ENCODE assay signal across 1 cellular context in the genomic region with DNA sequence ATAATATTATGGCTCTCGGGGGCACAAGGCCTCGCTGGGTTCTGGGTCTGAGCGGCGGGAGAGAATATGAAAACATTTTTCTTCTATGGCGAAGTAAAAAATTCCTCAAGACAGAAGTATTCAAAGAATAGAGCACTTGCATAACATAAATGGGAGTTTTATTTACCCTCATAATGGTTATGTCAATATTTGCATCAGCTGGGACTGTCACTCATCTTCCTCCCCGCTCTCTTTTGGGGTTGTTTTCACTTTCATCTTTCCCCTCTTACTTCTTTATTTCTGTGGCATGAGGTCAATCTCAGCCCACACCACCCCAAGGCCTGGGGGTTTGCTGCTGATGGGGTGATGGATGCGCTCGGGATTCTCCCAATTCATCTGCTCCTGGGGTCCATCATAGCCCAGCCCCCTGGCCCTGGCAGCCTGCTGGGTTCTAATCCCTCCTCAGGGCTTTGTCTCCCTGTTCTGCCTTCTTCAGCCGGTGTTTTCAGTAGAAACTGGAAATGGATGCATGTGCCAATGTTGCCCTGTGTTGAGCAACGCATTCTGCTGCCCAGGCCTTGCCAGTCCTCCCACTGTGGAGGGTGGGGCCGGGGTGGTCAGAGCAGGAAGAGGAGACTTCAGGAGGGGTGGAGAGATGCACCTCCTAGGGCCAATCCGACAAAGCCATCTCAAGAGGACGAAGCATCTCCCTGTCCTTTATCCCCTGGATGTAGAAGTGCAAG.
TF ChIP-seq lines count a peak whose summit lies in the region.

No MANE protein-coding gene starts in this region.

TF ChIP-seq in GM12878, 131 proteins besides CTCF, POLR2A, EP300 and RAD21:
- TF ChIP-seq NFXL1 (IDR thresholded peaks at IDR 0.05; ENCODE audit: borderline replicate concordance), result no peak
- no peak for TF ChIP-seq HCFC1 (IDR thresholded peaks at IDR 0.05; ENCODE audit: low read length)
- no peak for TF ChIP-seq ZNF24 (IDR thresholded peaks at IDR 0.05)
- TF ChIP-seq, protein P1, sequence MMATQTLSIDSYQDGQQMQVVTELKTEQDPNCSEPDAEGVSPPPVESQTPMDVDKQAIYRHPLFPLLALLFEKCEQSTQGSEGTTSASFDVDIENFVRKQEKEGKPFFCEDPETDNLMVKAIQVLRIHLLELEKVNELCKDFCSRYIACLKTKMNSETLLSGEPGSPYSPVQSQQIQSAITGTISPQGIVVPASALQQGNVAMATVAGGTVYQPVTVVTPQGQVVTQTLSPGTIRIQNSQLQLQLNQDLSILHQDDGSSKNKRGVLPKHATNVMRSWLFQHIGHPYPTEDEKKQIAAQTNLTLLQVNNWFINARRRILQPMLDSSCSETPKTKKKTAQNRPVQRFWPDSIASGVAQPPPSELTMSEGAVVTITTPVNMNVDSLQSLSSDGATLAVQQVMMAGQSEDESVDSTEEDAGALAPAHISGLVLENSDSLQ (IDR thresholded peaks at IDR 0.05), result peak; percentile 52; the same call in 1 of the 2 replicates
